Comparison of ENCODE assay signal across 1 cellular context in the genomic region with DNA sequence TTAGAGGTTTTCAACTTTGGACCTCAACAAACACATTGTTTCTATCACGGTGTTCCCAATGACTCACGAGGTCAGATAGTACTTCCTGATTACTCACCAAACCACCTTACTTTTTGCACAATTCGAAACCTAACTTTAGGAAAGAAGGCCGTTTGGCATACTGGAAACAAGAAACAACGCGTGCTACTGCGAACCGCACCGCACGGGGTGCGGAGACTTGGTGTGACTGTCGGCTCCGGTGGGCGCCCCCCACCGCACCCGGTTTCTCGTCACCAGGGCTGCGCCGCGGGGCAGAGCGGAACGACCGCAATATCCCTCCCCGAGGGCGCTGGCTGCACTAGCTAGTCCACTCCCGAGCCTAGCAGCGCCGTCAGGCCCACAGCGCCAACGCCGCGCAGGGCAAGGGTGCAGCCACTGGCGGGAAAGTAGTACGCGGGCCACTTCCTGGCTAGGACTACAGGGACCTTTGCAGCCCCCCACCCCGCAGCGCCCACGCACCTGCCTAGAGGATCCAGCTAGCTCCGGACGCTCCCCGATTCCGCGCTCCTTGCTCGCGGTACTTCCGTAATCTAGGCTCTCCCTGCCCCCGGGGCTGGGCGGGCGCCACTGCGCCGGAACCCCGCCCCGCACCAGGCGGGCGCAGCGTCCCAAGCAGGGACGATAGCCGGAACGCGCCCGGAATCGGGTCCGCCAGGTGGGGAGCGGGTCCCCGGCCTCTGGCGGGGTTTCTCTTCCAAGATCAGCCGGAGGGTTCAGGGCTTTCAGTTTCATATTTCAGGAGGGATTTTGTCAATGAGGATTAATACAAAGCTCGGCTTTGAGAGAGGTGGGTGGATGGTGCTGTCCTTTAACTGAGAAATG.
A peak's percentile ranks its signal among the peaks of the same experiment; 100 is the strongest.
TF ChIP-seq lines count a peak whose summit lies in the region.

A gene (minus strand): TSS at position 571 of the 861 bp plus-strand sequence. CDS start 9,002 bp downstream, outside the sequence.

TF ChIP-seq in IMR-90, 13 proteins besides CTCF, POLR2A, EP300 and RAD21 (continued from another document):
- no peak for TF ChIP-seq RFX5 (IDR thresholded peaks at IDR 0.05; ENCODE audit: low read depth, low read length)
- TF ChIP-seq FOS (IDR thresholded peaks at IDR 0.05; ENCODE audit: low read depth, low read length) = peak; percentile 89; the same call in 1 of the 2 replicates
- TF ChIP-seq, protein P1, sequence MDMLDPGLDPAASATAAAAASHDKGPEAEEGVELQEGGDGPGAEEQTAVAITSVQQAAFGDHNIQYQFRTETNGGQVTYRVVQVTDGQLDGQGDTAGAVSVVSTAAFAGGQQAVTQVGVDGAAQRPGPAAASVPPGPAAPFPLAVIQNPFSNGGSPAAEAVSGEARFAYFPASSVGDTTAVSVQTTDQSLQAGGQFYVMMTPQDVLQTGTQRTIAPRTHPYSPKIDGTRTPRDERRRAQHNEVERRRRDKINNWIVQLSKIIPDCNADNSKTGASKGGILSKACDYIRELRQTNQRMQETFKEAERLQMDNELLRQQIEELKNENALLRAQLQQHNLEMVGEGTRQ (IDR thresholded peaks at IDR 0.05; ENCODE audit: low read depth, low read length) = no peak
- TF ChIP-seq BHLHE40 (IDR thresholded peaks at IDR 0.05; ENCODE audit: low read depth, low read length) = 0 out of 2 replicates have a peak, but pooled peaks have one; percentile 55
- no peak for TF ChIP-seq MAFK (IDR thresholded peaks at IDR 0.05; ENCODE audit: low read depth, low read length)
